In genomic region chr18:24055009-24055804, GRCh38 we compare ENCODE assay signal across 12 cellular contexts. TPM values are rescaled to one million over a fixed set of nuclear protein-coding genes. Genes with fewer than 3 reads are reported as not detected.
DNase-seq lines count a peak whose midpoint lies in the region; ATAC-seq, FAIRE-seq and TF ChIP-seq lines count a peak whose summit lies in the region.
"Had no signal": no experiment of that assay in that cellular context is flagged by ENCODE, and none has a peak within 500 bp of the region (broad histone marks: within the 10 kb centered on the region; RNA-seq: fewer than 3 reads in every experiment).

No MANE protein-coding gene starts in this region.

- no peaks in the 10 kb centered on the region for H3K27me3 Mint-ChIP-seq in activated T-cell treated with anti-CD3 and anti-CD28 coated beads, Interleukin-2, amount 50 U/mL, for 4 hours (ENCODE audit: low read depth)
- no peaks in the 10 kb centered on the region for H3K27me3 Mint-ChIP-seq in activated naive CD8-positive, alpha-beta T cell treated with anti-CD3 and anti-CD28 coated beads, Interleukin-2, amount 10 ng/mL, durations not matched to agents 7 days and 5 days
- H3K27me3 Mint-ChIP-seq in nephron progenitor cell (ENCODE audit: low read depth, poor library complexity), result no peaks in the 10 kb centered on the region

- no peaks in the 10 kb centered on the region for H3K4me1 ChIP-seq in left ventricle myocardium inferior
- H3K4me1 ChIP-seq: psoas muscle had no signal

- peak overlapping the region; percentile 63 for H3K27ac Mint-ChIP-seq in activated naive CD8-positive, alpha-beta T cell treated with anti-CD3 and anti-CD28 coated beads, Interleukin-2, amount 10 ng/mL, durations not matched to agents 7 days and 5 days
- H3K27ac Mint-ChIP-seq in nephron progenitor cell, result no peak overlapping the region

- H3K27me3 ChIP-seq in left ventricle myocardium inferior (ENCODE audit: low read depth), result no peaks in the 10 kb centered on the region

- no peak overlapping the region for H3K4me3 ChIP-seq in left ventricle myocardium inferior
- H3K4me3 ChIP-seq: psoas muscle had no signal

- no peak overlapping the region for H3K27ac ChIP-seq in left ventricle myocardium inferior (replicated peaks)
- H3K27ac ChIP-seq: psoas muscle had no signal

- no peaks in the 10 kb centered on the region for H3K9me3 ChIP-seq in left ventricle myocardium inferior (replicated peaks)
- H3K9me3 ChIP-seq: psoas muscle had no signal

- no peak for FAIRE-seq in HTR-8/SVneo (lab: Jason Lieb, UNC)

- no peak for DNase-seq in activated T-cell treated with anti-CD3 and anti-CD28 coated beads, Interleukin-2, amount 50 U/mL, for 4 hours
- DNase-seq in activated T-cell treated with anti-CD3 and anti-CD28 coated beads for 4 hours, result no peak
- no peak for DNase-seq in activated naive CD8-positive, alpha-beta T cell treated with anti-CD3 and anti-CD28 coated beads, Interleukin-2, amount 10 ng/mL, durations not matched to agents 7 days and 5 days
- no peak for DNase-seq in stimulated activated naive CD8-positive, alpha-beta T cell treated with anti-CD3 and anti-CD28 coated beads, Interleukin-15, Interleukin-2, amounts not matched to agents 100 U/mL and 50 U/mL, for 24 hours
- DNase-seq in nephron progenitor cell, result no peak
- DNase-seq in left ventricle myocardium inferior, result no peak
- no peak for DNase-seq in HTR-8/SVneo (ENCODE audit: insufficient read length, low spot score)
- DNase-seq: activated CD4-positive, CD25-positive, alpha-beta regulatory T cell treated with anti-CD3 and anti-CD28 coated beads, Interleukin-2, amount 50 U/mL, for 72 hours; amniotic stem cell; cortex of kidney; psoas muscle had no signal

- H3K36me3 Mint-ChIP-seq in activated T-cell treated with anti-CD3 and anti-CD28 coated beads, Interleukin-2, amount 50 U/mL, for 4 hours (ENCODE audit: insufficient read depth), result peaks cover 17% of the 10 kb centered on the region
- peaks cover 29% of the 10 kb centered on the region for H3K36me3 Mint-ChIP-seq in activated naive CD8-positive, alpha-beta T cell treated with anti-CD3 and anti-CD28 coated beads, Interleukin-2, amount 10 ng/mL, durations not matched to agents 7 days and 5 days
- peaks cover 8% of the 10 kb centered on the region for H3K36me3 Mint-ChIP-seq in nephron progenitor cell (ENCODE audit: low read depth)

- TF ChIP-seq CTCF in nephron progenitor cell (IDR thresholded peaks at IDR 0.05), result no peak
- TF ChIP-seq CTCF in left ventricle myocardium inferior (IDR thresholded peaks at IDR 0.05; ENCODE audit: borderline replicate concordance), result no peak

- ATAC-seq in activated T-cell treated with anti-CD3 and anti-CD28 coated beads, Interleukin-2, amount 50 U/mL, for 4 hours, result peak; percentile 60 to 73
- ATAC-seq in HG02763 (IDR thresholded peaks at IDR 0.05; ENCODE audit: unreplicated experiment), result peak; percentile 42
- ATAC-seq in activated naive CD8-positive, alpha-beta T cell treated with anti-CD3 and anti-CD28 coated beads, Interleukin-2, amount 10 ng/mL, durations not matched to agents 7 days and 5 days (ENCODE audit: low read depth), result no peak
- peak; percentile 56 for ATAC-seq in stimulated activated naive CD8-positive, alpha-beta T cell treated with anti-CD3 and anti-CD28 coated beads, Interleukin-15, Interleukin-2, amounts not matched to agents 100 U/mL and 50 U/mL, for 24 hours
- ATAC-seq: psoas muscle had no signal

- peak overlapping the region; percentile 27 for H3K4me3 Mint-ChIP-seq in activated T-cell treated with anti-CD3 and anti-CD28 coated beads, Interleukin-2, amount 50 U/mL, for 4 hours
- H3K4me3 Mint-ChIP-seq in activated naive CD8-positive, alpha-beta T cell treated with anti-CD3 and anti-CD28 coated beads, Interleukin-2, amount 10 ng/mL, durations not matched to agents 7 days and 5 days, result no peak overlapping the region
- no peak overlapping the region for H3K4me3 Mint-ChIP-seq in nephron progenitor cell

- H3K9me3 Mint-ChIP-seq in activated T-cell treated with anti-CD3 and anti-CD28 coated beads, Interleukin-2, amount 50 U/mL, for 4 hours, result no peaks in the 10 kb centered on the region
- H3K9me3 Mint-ChIP-seq in activated naive CD8-positive, alpha-beta T cell treated with anti-CD3 and anti-CD28 coated beads, Interleukin-2, amount 10 ng/mL, durations not matched to agents 7 days and 5 days, result peaks cover 3% of the 10 kb centered on the region
- peaks cover 10% of the 10 kb centered on the region for H3K9me3 Mint-ChIP-seq in nephron progenitor cell

- intact Hi-C loops in left ventricle myocardium inferior (cut with micrococcal nuclease), result no loop called here

- peaks cover 83% of the 10 kb centered on the region for H3K4me1 Mint-ChIP-seq in activated T-cell treated with anti-CD3 and anti-CD28 coated beads, Interleukin-2, amount 50 U/mL, for 4 hours (ENCODE audit: low read depth)
- H3K4me1 Mint-ChIP-seq in activated naive CD8-positive, alpha-beta T cell treated with anti-CD3 and anti-CD28 coated beads, Interleukin-2, amount 10 ng/mL, durations not matched to agents 7 days and 5 days, result peaks cover 53% of the 10 kb centered on the region
- H3K4me1 Mint-ChIP-seq in nephron progenitor cell, result peaks cover 36% of the 10 kb centered on the region

- POLR2A ChIA-PET in activated naive CD8-positive, alpha-beta T cell treated with anti-CD3 and anti-CD28 coated beads, Interleukin-2, amount 10 ng/mL, durations not matched to agents 7 days and 5 days (lab: Charles Lee), result interaction anchor here (0.9 kb wide), 1 partner anchor 21 kb away, joined by 3 read pairs; no protein-coding TSS in a partner anchor

- H3K36me3 ChIP-seq in left ventricle myocardium inferior, result no peaks in the 10 kb centered on the region

RNA-seq across cellular contexts. Expression of gene TTC39C, which starts 40.7 kb away (rescaled TPM):
- 10 to 100 TPM; 23.6 to 37.3 (median 31.5) TPM for total RNA-seq in activated T-cell treated with anti-CD3 and anti-CD28 coated beads, Interleukin-2, amount 50 U/mL, for 4 hours
- 10 to 100 TPM; 84.0 to 95.1 TPM for total RNA-seq in activated naive CD8-positive, alpha-beta T cell treated with anti-CD3 and anti-CD28 coated beads, Interleukin-2, amount 10 ng/mL, durations not matched to agents 7 days and 5 days
- 4.6 TPM for total RNA-seq in left ventricle myocardium inferior
